In genomic region chr9:86093788-86094555, GRCh38 we compare ENCODE assay signal across 12 cellular contexts. TPM values are rescaled to one million over a fixed set of nuclear protein-coding genes. Genes with fewer than 3 reads are reported as not detected.
DNase-seq lines count a peak whose midpoint lies in the region; ATAC-seq and TF ChIP-seq lines count a peak whose summit lies in the region.
"Had no signal": no experiment of that assay in that cellular context is flagged by ENCODE, and none has a peak within 500 bp of the region (broad histone marks: within the 10 kb centered on the region; RNA-seq: fewer than 3 reads in every experiment).

No MANE protein-coding gene starts in this region.

- H3K36me3 ChIP-seq in body of pancreas (replicated peaks in 1 of 2; ENCODE audit: insufficient read depth in 1 of 2, low read depth in 2 of 2) (no peaks in the 10 kb centered on the region), mucosa of stomach (ENCODE audit: control insufficient read depth, insufficient read depth, low read length) (no peaks in the 10 kb centered on the region)

- peak in 3 of 7 experiments; percentile 17 to 29 (median 28) for TF ChIP-seq CTCF in body of pancreas (IDR thresholded peaks at IDR 0.05)

- intact Hi-C loops in body of pancreas (cut with DNase I), result no loop called here

- DNase-seq in body of pancreas (peak; percentile 76 to 87 (median 82)), NCI-H1105 treated with DMSO at 0.1 percent for 48 hours (lab: John Stamatoyannopoulos, UW) (no peak), NCI-H1092 (lab: John Stamatoyannopoulos, UW) (no peak), globus pallidus (ENCODE audit: low spot score) (no peak)
- DNase-seq: activated CD4-positive, alpha-beta T cell treated with anti-CD3 and anti-CD28 coated beads, Interleukin-2, amount 50 U/mL, for 4 hours; cortex of kidney; HFFc6; NCI-H187 had no signal

- H3K27ac ChIP-seq in body of pancreas, result peak overlapping the region; percentile 9 to 91 (median 76)

- ATAC-seq in GM18907 (IDR thresholded peaks at IDR 0.05; ENCODE audit: unreplicated experiment), result peak; percentile 54
- peak; percentile 72 for ATAC-seq in HG03571 (IDR thresholded peaks at IDR 0.05; ENCODE audit: unreplicated experiment)
- ATAC-seq in body of pancreas, result peak; percentile 94
- ATAC-seq in GM18505 (IDR thresholded peaks at IDR 0.05; ENCODE audit: unreplicated experiment), result no peak

- peak in 2 of 3 donors; percentile 40 to 46 for TF ChIP-seq POLR2A in body of pancreas (IDR thresholded peaks at IDR 0.05)
- no peak for TF ChIP-seq POLR2A in GM18505 (IDR thresholded peaks at IDR 0.05; ENCODE audit: borderline replicate concordance, extremely low read depth, insufficient read depth, insufficient read length)

- H3K4me1 ChIP-seq in body of pancreas (peaks cover 39% of the 10 kb centered on the region), mucosa of stomach (ENCODE audit: control insufficient read depth, insufficient read depth, low read length) (peaks cover 48% of the 10 kb centered on the region)

- WGBS in body of pancreas, 2 donors, result 15 to 23% methylated on average over 8 of the region's 8 CpGs

- H3K9ac ChIP-seq in mucosa of stomach (ENCODE audit: low read length), result peak overlapping the region; percentile 38

- no peaks in the 10 kb centered on the region for H3K27me3 ChIP-seq in body of pancreas
- H3K27me3 ChIP-seq in mucosa of stomach (ENCODE audit: control insufficient read depth, insufficient read depth, low read length), result no peaks in the 10 kb centered on the region

- H3K9me3 ChIP-seq in body of pancreas, result no peaks in the 10 kb centered on the region
- no peaks in the 10 kb centered on the region for H3K9me3 ChIP-seq in mucosa of stomach (ENCODE audit: control insufficient read depth, low read length)

- H3K4me3 ChIP-seq in body of pancreas (no peak overlapping the region), mucosa of stomach (ENCODE audit: low read length) (no peak overlapping the region)

RNA-seq across cellular contexts. Expression of gene GOLM1, which starts 5.4 kb away (rescaled TPM):
- total RNA-seq in body of pancreas, result 10 to 100 TPM; 29.0 to 36.6 TPM

Comparison
In these comparisons a context has a peak if more than half of its experiments do, and no peak if none do; other contexts are left out.
1. DNase-seq: peak in body of pancreas (4 of 4); none in NCI-H1105 treated with DMSO at 0.1 percent for 48 hours (single experiment), NCI-H1092 (single experiment) and globus pallidus (single experiment).